In genomic region chr1:223844962-223845809, GRCh38 we compare ENCODE assay signal across 8 cellular contexts. TPM values are rescaled to one million over a fixed set of nuclear protein-coding genes. Genes with fewer than 3 reads are reported as not detected.
A peak's percentile ranks its signal among the peaks of the same experiment; 100 is the strongest.
DNase-seq lines count a peak whose midpoint lies in the region; ATAC-seq, FAIRE-seq and TF ChIP-seq lines count a peak whose summit lies in the region.

No MANE protein-coding gene starts in this region.

- FAIRE-seq in keratinocyte (lab: Jason Lieb, UNC): peak; percentile 29

- peak; percentile 25 for ATAC-seq in GM21723 (IDR thresholded peaks at IDR 0.05; ENCODE audit: unreplicated experiment)

- intact Hi-C loops in MCF 10A (cut with micrococcal nuclease): loop anchor here (1.0 to 2.0 kb wide), 5 partner anchors 13 to 138 kb away; no protein-coding TSS in a partner anchor

- DNase-seq in EH (ENCODE audit: low read depth) (peak; percentile 66), LNCaP clone FGC (ENCODE audit: low read depth) (no peak), T1000 (lab: John Stamatoyannopoulos, UW) (peak; percentile 66), MCF 10A (ENCODE audit: unreplicated experiment) (peak; percentile 77), keratinocyte (ENCODE audit: low read depth, low spot score) (no peak)
- peak; percentile 59 for DNase-seq in stimulated activated CD4-positive, alpha-beta T cell treated with anti-CD3 and anti-CD28 coated beads, Interleukin-15, amount 100 ng/mL, for 24 hours
- no peak for DNase-seq in NK-92 treated with Interleukin-12 subunit alpha and Interleukin-12 subunit beta, amount 100 ng/mL, for 24 hours (lab: John Stamatoyannopoulos, UW)

- H3K4me1 ChIP-seq in keratinocyte (ENCODE audit: control insufficient read depth, extremely low read depth, insufficient read depth, low read length): peaks cover 10% of the 10 kb centered on the region

- H3K36me3 Mint-ChIP-seq in MCF 10A (ENCODE audit: insufficient read depth, unreplicated experiment): peaks cover 6% of the 10 kb centered on the region

- peaks cover 6% of the 10 kb centered on the region for H3K9me3 Mint-ChIP-seq in MCF 10A (ENCODE audit: unreplicated experiment)

- CTCF ChIA-PET in MCF 10A (lab: Yijun Ruan, JAX): interaction anchor here (0.6 to 5.3 kb wide), 23 partner anchors 9 to 591 kb away, joined by 3 to 43 read pairs (median 4); partner anchors contain the start of gene CAPN2

- H3K9ac ChIP-seq in keratinocyte (ENCODE audit: control insufficient read depth, extremely low read depth, insufficient read depth, low read length): peak overlapping the region; percentile 95

- H3K4me3 Mint-ChIP-seq in MCF 10A (ENCODE audit: unreplicated experiment): peak overlapping the region; percentile 87

- no peaks in the 10 kb centered on the region for H3K27me3 ChIP-seq in keratinocyte (ENCODE audit: control insufficient read depth, extremely low read depth, insufficient read depth, low read length)

- no peaks in the 10 kb centered on the region for H3K9me1 ChIP-seq in keratinocyte (ENCODE audit: control insufficient read depth, extremely low read depth, insufficient read depth, low read length)

- H3K36me3 ChIP-seq in keratinocyte (ENCODE audit: control insufficient read depth in 2 of 2, extremely low read depth in 1 of 2, insufficient read depth in 2 of 2, low read length in 2 of 2): no peaks in the 10 kb centered on the region

- H3K9me3 ChIP-seq in keratinocyte (ENCODE audit: control insufficient read depth, low read depth, low read length): no peaks in the 10 kb centered on the region

- BruUV-seq in MCF 10A (replicated peaks; lab: Mats Ljungman, UMichigan): no TSS peak

- H3K27me3 Mint-ChIP-seq in MCF 10A (ENCODE audit: insufficient read depth, unreplicated experiment): no peaks in the 10 kb centered on the region

- peak overlapping the region; percentile 95 for H3K27ac ChIP-seq in keratinocyte (ENCODE audit: control insufficient read depth, insufficient read depth, low read length)

- TF ChIP-seq CTCF in LNCaP clone FGC (IDR thresholded peaks at IDR 0.05; ENCODE audit: control insufficient read depth, extremely low read depth, insufficient read depth) (no peak), MCF 10A (IDR thresholded peaks at IDR 0.05; ENCODE audit: unreplicated experiment) (no peak), keratinocyte (optimal IDR thresholded peaks at IDR 0.05 in 1 of 3, IDR thresholded peaks at IDR 0.05 in 1 of 3, conservative IDR thresholded peaks at IDR 0.05 in 1 of 3; ENCODE audit: extremely low read depth in 1 of 3, insufficient read depth in 2 of 3, low read length in 3 of 3) (no peak)

- H3K4me3 ChIP-seq in LNCaP clone FGC (ENCODE audit: low read depth, low read length): peak overlapping the region; percentile 54
- peak overlapping the region; percentile 64 to 83 (median 81) for H3K4me3 ChIP-seq in keratinocyte (ENCODE audit: control insufficient read depth in 2 of 3, extremely low read depth in 1 of 3, insufficient read depth in 2 of 3, low read depth in 1 of 3, low read length in 3 of 3)

- H3K4me1 Mint-ChIP-seq in MCF 10A (ENCODE audit: insufficient read depth, unreplicated experiment): peaks cover 21% of the 10 kb centered on the region

- H3K4me2 ChIP-seq in keratinocyte (ENCODE audit: control insufficient read depth, extremely low read depth, insufficient read depth, low read depth, low read length): peak overlapping the region; percentile 97

- dilution Hi-C loops in keratinocyte (cut with MboI; ENCODE audit: extremely low pct_ligation_motif_present, low sequenced_read_pairs): no loop called here

- POLR2A ChIA-PET in MCF 10A (lab: Yijun Ruan, JAX): interaction anchor here (0.6 to 8.2 kb wide), 42 partner anchors 10 to 1132 kb away, joined by 3 to 176 read pairs (median 4); partner anchors contain the start of genes AIDA, BROX, CAPN2 and DEGS1

- peaks cover 51% of the 10 kb centered on the region for H3K79me2 ChIP-seq in keratinocyte (ENCODE audit: control insufficient read depth, insufficient read depth, low read length)

- peak overlapping the region; percentile 57 for H2AFZ ChIP-seq in keratinocyte (ENCODE audit: control insufficient read depth, low read length)

- peak overlapping the region; percentile 100 for H3K27ac Mint-ChIP-seq in MCF 10A (ENCODE audit: low read depth, unreplicated experiment)

- no peaks in the 10 kb centered on the region for H4K20me1 ChIP-seq in keratinocyte (ENCODE audit: control insufficient read depth, extremely low read depth, insufficient read depth, low read length)

RNA-seq across cellular contexts. Expression of gene TP53BP2, which starts 0.6 kb away (rescaled TPM):
- 62.4 and 64.0 TPM in 2 replicates for total RNA-seq in MCF 10A (2022)
- 14.8 to 22.5 TPM (median 16.4 TPM) in 3 replicates for polyA plus RNA-seq in keratinocyte
- 41.4 TPM for polyA plus RNA-seq in keratinocyte (2011; ENCODE audit: low read depth)
- 9.5 and 11.4 TPM in 2 replicates for polyA plus RNA-seq in keratinocyte (2011; cell fraction: cytosol; rRNA removed)
- polyA plus RNA-seq in keratinocyte (2011; cell fraction: nucleus; rRNA removed): 24.7 and 28.4 TPM in 2 replicates
- polyA plus RNA-seq in keratinocyte (2012; ENCODE audit: low replicate concordance): 10.2 and 12.0 TPM in 2 replicates
- 31.2 to 77.1 TPM (median 45.8 TPM) in 3 replicates for polyA minus RNA-seq in keratinocyte
- polyA minus RNA-seq in keratinocyte (2011; cell fraction: cytosol; rRNA and poly(A)+ RNA removed): 18.0 TPM
- 20.2 and 40.4 TPM in 2 replicates for polyA minus RNA-seq in keratinocyte (2011; cell fraction: nucleus; rRNA and poly(A)+ RNA removed)

Comparison
In these comparisons a context has a peak if more than half of its experiments do, and no peak if none do; other contexts are left out.
1. DNase-seq: peak in EH (single experiment), T1000 (single experiment), MCF 10A (single experiment) and stimulated activated CD4-positive, alpha-beta T cell treated with anti-CD3 and anti-CD28 coated beads, Interleukin-15, amount 100 ng/mL, for 24 hours (single experiment); none in LNCaP clone FGC (single experiment), keratinocyte (single experiment) and NK-92 treated with Interleukin-12 subunit alpha and Interleukin-12 subunit beta, amount 100 ng/mL, for 24 hours (single experiment).